ENCODE assay signal across 8 cellular contexts in genomic region chr12:22626429-22626828, GRCh38. TPM values are rescaled to one million over a fixed set of nuclear protein-coding genes. Genes with fewer than 3 reads are reported as not detected.
DNase-seq lines count a peak whose midpoint lies in the region; ATAC-seq, FAIRE-seq and TF ChIP-seq lines count a peak whose summit lies in the region.

No MANE protein-coding gene starts in this region.

- peaks cover 59% of the 10 kb centered on the region for H3K79me2 ChIP-seq in endothelial cell of umbilical vein (ENCODE audit: control insufficient read depth, insufficient read depth, low read length)

- no peak overlapping the region for H2AFZ ChIP-seq in endothelial cell of umbilical vein (ENCODE audit: low read depth, low read length)

- H3K9me3 ChIP-seq in SK-N-MC (ENCODE audit: low read depth, low read length) (no peaks in the 10 kb centered on the region), endothelial cell of umbilical vein (replicated peaks; ENCODE audit: control insufficient read depth, insufficient read depth, low read length) (no peaks in the 10 kb centered on the region), neutrophil (no peaks in the 10 kb centered on the region)

- peak; percentile 27 for DNase-seq in stimulated activated CD4-positive, alpha-beta T cell treated with anti-CD3 and anti-CD28 coated beads, Interleukin-1b, Interleukin-23, amount 100 ng/mL, for 48 hours
- no peak for DNase-seq in stimulated activated CD4-positive, alpha-beta T cell treated with anti-CD3 and anti-CD28 coated beads, Interleukin-12 subunit alpha, Interleukin-12 subunit beta, amount 100 ng/mL, for 4 hours
- peak; percentile 40 for DNase-seq in SK-N-MC (ENCODE audit: low read depth, low spot score)
- peak; percentile 42 for DNase-seq in endothelial cell of umbilical vein (ENCODE audit: low read depth, low spot score)
- no peak for DNase-seq in H4 (ENCODE audit: low spot score)

- H3K4me1 ChIP-seq in endothelial cell of umbilical vein (ENCODE audit: control insufficient read depth, extremely low read depth, insufficient read depth, low read length) (peaks cover 29% of the 10 kb centered on the region), neutrophil (ENCODE audit: control insufficient read depth in 1 of 2, insufficient read depth in 1 of 2, low read depth in 1 of 2, low read length in 1 of 2) (peaks cover 22 to 28% of the 10 kb centered on the region in 2 experiments)

- BruUV-seq in endothelial cell of umbilical vein (replicated peaks; lab: Mats Ljungman, UMichigan), result no TSS peak

- dilution Hi-C loops in endothelial cell of umbilical vein (cut with MboI; ENCODE audit: extremely low pct_ligation_motif_present, low sequenced_read_pairs), result no loop called here

- FAIRE-seq in endothelial cell of umbilical vein (lab: Jason Lieb, UNC), result no peak

- H3K4me3 ChIP-seq in SK-N-MC (peak overlapping the region; percentile 87), endothelial cell of umbilical vein (replicated peaks in 1 of 3; ENCODE audit: insufficient read depth in 1 of 3, low read depth in 1 of 3, low read length in 3 of 3) (peak overlapping the region; percentile 81 to 96 (median 92)), neutrophil (ENCODE audit: low read depth in 1 of 2, low read length in 1 of 2) (peak overlapping the region in 1 of 2 experiments; percentile 80)

- CTCF ChIA-PET in endothelial cell of umbilical vein (lab: Charles Lee), result interaction anchor here (0.8 to 1.4 kb wide), 2 partner anchors 167 to 183 kb away, joined by 3 to 6 read pairs; no protein-coding TSS in a partner anchor

- intact Hi-C loops in endothelial cell of umbilical vein (cut with micrococcal nuclease), result loop anchor here (5.0 to 10.0 kb wide), 3 partner anchors 149 to 582 kb away; partner anchors contain the start of gene CMAS

- H3K36me3 ChIP-seq in SK-N-MC (ENCODE audit: insufficient read depth, low read length) (peaks cover 9% of the 10 kb centered on the region), endothelial cell of umbilical vein (ENCODE audit: control insufficient read depth in 2 of 2, extremely low read depth in 1 of 2, insufficient read depth in 2 of 2, low read length in 2 of 2) (no peaks in the 10 kb centered on the region), neutrophil (no peaks in the 10 kb centered on the region)

- H3K4me2 ChIP-seq in endothelial cell of umbilical vein (ENCODE audit: insufficient read depth, low read length), result peak overlapping the region; percentile 95

- H4K20me1 ChIP-seq in endothelial cell of umbilical vein (replicated peaks; ENCODE audit: control insufficient read depth, extremely low read depth, insufficient read depth, low read length), result peaks cover 7% of the 10 kb centered on the region

- peak; percentile 51 for ATAC-seq in HG02885 (IDR thresholded peaks at IDR 0.05; ENCODE audit: poor library complexity, unreplicated experiment)
- no peak for ATAC-seq in HG03039 (IDR thresholded peaks at IDR 0.05; ENCODE audit: unreplicated experiment)

- no peak for TF ChIP-seq POLR2A in endothelial cell of umbilical vein (IDR thresholded peaks at IDR 0.05; ENCODE audit: low read depth, low read length)

- POLR2A ChIA-PET in endothelial cell of umbilical vein (lab: Charles Lee), result no interaction called here

- H3K9ac ChIP-seq in SK-N-MC (ENCODE audit: insufficient read length) (peak overlapping the region; percentile 97), endothelial cell of umbilical vein (replicated peaks; ENCODE audit: extremely low read depth, insufficient read depth, low read length) (peak overlapping the region; percentile 91)

- peak overlapping the region; percentile 82 for H3K27ac ChIP-seq in SK-N-MC
- H3K27ac ChIP-seq in endothelial cell of umbilical vein (ENCODE audit: insufficient read depth, low read depth, low read length), result peak overlapping the region; percentile 72
- H3K27ac ChIP-seq in neutrophil, result peak overlapping the region; percentile 88

- TF ChIP-seq CTCF in endothelial cell of umbilical vein (IDR thresholded peaks at IDR 0.05; ENCODE audit: extremely low read depth in 1 of 2, insufficient read depth in 1 of 2, low read depth in 1 of 2, low read length in 2 of 2), result no peak
- TF ChIP-seq CTCF in neutrophil (IDR thresholded peaks at IDR 0.05), result no peak

- H3K27me3 ChIP-seq in endothelial cell of umbilical vein (ENCODE audit: control insufficient read depth in 2 of 2, insufficient read depth in 2 of 2, low read length in 2 of 2) (no peaks in the 10 kb centered on the region), neutrophil (peaks cover 5% of the 10 kb centered on the region)

- H3K9me1 ChIP-seq in endothelial cell of umbilical vein (replicated peaks; ENCODE audit: control insufficient read depth, extremely low read depth, insufficient read depth, low read length), result no peaks in the 10 kb centered on the region

TF ChIP-seq in endothelial cell of umbilical vein, 7 proteins besides CTCF, POLR2A, EP300 and RAD21:
- no peak for TF ChIP-seq MAX (IDR thresholded peaks at IDR 0.05; ENCODE audit: insufficient read depth, insufficient read length)
TF ChIP-seq in endothelial cell of umbilical vein: peak in this region for 0.

RNA-seq across cellular contexts. Expression of gene ETNK1, which starts 1.5 kb away (rescaled TPM):
- 63.8 and 68.4 TPM in 2 replicates for total RNA-seq in endothelial cell of umbilical vein
- polyA plus RNA-seq in endothelial cell of umbilical vein, result 11.4 and 14.3 TPM in 2 replicates
- polyA plus RNA-seq in endothelial cell of umbilical vein (2011; cell fraction: cytosol; rRNA removed), result 7.8 and 11.4 TPM in 2 replicates
- 46.8 and 61.0 TPM in 2 replicates for polyA plus RNA-seq in endothelial cell of umbilical vein (2011; cell fraction: nucleus; rRNA removed)
- polyA plus RNA-seq in endothelial cell of umbilical vein (2012), result 30.2 and 37.9 TPM in 2 replicates
- polyA minus RNA-seq in endothelial cell of umbilical vein, result 70.6 and 99.8 TPM in 2 replicates
- 38.4 TPM for polyA minus RNA-seq in endothelial cell of umbilical vein (2011; cell fraction: cytosol; rRNA and poly(A)+ RNA removed)
- 222 and 256 TPM in 2 replicates for polyA minus RNA-seq in endothelial cell of umbilical vein (2011; cell fraction: nucleus; rRNA and poly(A)+ RNA removed)
- 17.4 and 19.9 TPM in 2 replicates for total RNA-seq in H4 (2014; rRNA removed; shearing (Covaris generic))

Comparison
In these comparisons a context has a peak if more than half of its experiments do, and no peak if none do; other contexts are left out.
1. DNase-seq: peak in stimulated activated CD4-positive, alpha-beta T cell treated with anti-CD3 and anti-CD28 coated beads, Interleukin-1b, Interleukin-23, amount 100 ng/mL, for 48 hours (single experiment), SK-N-MC (single experiment) and endothelial cell of umbilical vein (single experiment); none in stimulated activated CD4-positive, alpha-beta T cell treated with anti-CD3 and anti-CD28 coated beads, Interleukin-12 subunit alpha, Interleukin-12 subunit beta, amount 100 ng/mL, for 4 hours (single experiment) and H4 (single experiment).
2. Peak in every context shown above with its lines, with median percentiles within 50 percentile points of each other: H3K27ac ChIP-seq.